In the genomic region with DNA sequence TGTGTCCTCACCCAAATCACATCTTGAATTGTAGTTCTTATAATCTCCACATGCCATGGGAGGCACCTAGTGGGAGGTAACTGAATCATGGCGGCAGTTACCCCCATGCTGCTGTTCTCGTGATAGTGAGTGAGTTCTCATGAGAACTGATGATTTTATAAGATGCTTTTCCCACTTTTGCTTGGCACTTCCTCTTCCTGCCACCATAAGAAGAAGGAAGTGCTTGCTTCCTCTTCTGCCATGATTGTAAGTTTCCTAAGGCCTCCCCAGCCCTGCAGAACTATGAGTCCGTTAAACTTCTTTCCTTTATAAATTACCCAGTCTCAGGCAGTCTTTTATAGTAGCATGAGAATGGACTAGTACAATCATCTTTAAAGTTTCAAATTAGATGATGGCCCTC, we compare ENCODE assay signal across 24 cellular contexts.
"Had no signal": no experiment of that assay in that cellular context is flagged by ENCODE, and none has a peak within 500 bp of the region (broad histone marks: within the 10 kb centered on the region; RNA-seq: fewer than 3 reads in every experiment).

No MANE protein-coding gene starts in this region.

- DNase-seq: activated B cell treated with CpG ODN at 0.5 μM for 24 hours; activated CD4-positive, alpha-beta T cell treated with anti-CD3 and anti-CD28 coated beads for 48 hours; activated CD4-positive, alpha-beta T cell treated with anti-CD3 and anti-CD28 coated beads, Interleukin-2, amount 50 U/mL, for 1 hour; activated CD4-positive, alpha-beta T cell treated with anti-CD3 and anti-CD28 coated beads, Interleukin-2, amount 50 U/mL, for 48 hours; activated CD8-positive, alpha-beta memory T cell treated with anti-CD3 and anti-CD28 coated beads for 24 hours; activated CD8-positive, alpha-beta T cell treated with anti-CD3 and anti-CD28 coated beads for 36 hours; activated effector memory CD4-positive, alpha-beta T cell treated with Interleukin-2 at 50 U/mL for 16 hours; activated naive CD4-positive, alpha-beta T cell treated with anti-CD3 and anti-CD28 coated beads for 36 hours; activated naive CD8-positive, alpha-beta T cell treated with anti-CD3 and anti-CD28 coated beads for 36 hours; activated naive CD8-positive, alpha-beta T cell treated with anti-CD3 and anti-CD28 coated beads, Interleukin-2, amount 50 U/mL, for 24 hours; activated T-cell treated with anti-CD3 and anti-CD28 coated beads, Interleukin-2, amount 50 U/mL, for 4 hours; adrenal gland; amygdala; aorta; dorsolateral prefrontal cortex; effector memory CD4-positive, alpha-beta T cell; endodermal cell; foreskin fibroblast; head of caudate nucleus; hippocampal formation; T-helper 17 cell; T1000 had no signal

- H3K9me3 ChIP-seq: adrenal gland had no signal

- H3K27ac ChIP-seq: adrenal gland, coronary artery, dorsolateral prefrontal cortex, VCaP had no signal

- H3K36me3 ChIP-seq: adrenal gland had no signal

- H3K4me1 ChIP-seq: adrenal gland had no signal

- H3K27me3 ChIP-seq: adrenal gland, dorsolateral prefrontal cortex had no signal

- H3K4me3 ChIP-seq: adrenal gland, coronary artery, dorsolateral prefrontal cortex had no signal
